ENCODE assay signal across 16 cellular contexts in genomic region chr20:37846573-37846972, GRCh38. TPM values are rescaled to one million over a fixed set of nuclear protein-coding genes. Genes with fewer than 3 reads are reported as not detected.
A peak's percentile ranks its signal among the peaks of the same experiment; 100 is the strongest.
DNase-seq lines count a peak whose midpoint lies in the region; ATAC-seq and FAIRE-seq lines count a peak whose summit lies in the region.
"Had no signal": no experiment of that assay in that cellular context is flagged by ENCODE, and none has a peak within 500 bp of the region (broad histone marks: within the 10 kb centered on the region; RNA-seq: fewer than 3 reads in every experiment).

No MANE protein-coding gene starts in this region.

- no peak for FAIRE-seq in RCC 7860 (lab: Jason Lieb, UNC)
- FAIRE-seq: endothelial cell of umbilical vein had no signal

- DNase-seq in ELF-1 (ENCODE audit: low read depth, low spot score) (peak; percentile 77), NCI-H1436 (lab: John Stamatoyannopoulos, UW) (peak; percentile 47), NCI-H774 (lab: John Stamatoyannopoulos, UW) (peak; percentile 4), islet precursor cell (peak; percentile 79), nucleus accumbens (lab: John Stamatoyannopoulos, UW) (no peak), dermis blood vessel endothelial cell (no peak), RCC 7860 (ENCODE audit: low spot score) (no peak)
- DNase-seq: BE2C; caudate nucleus; gastrocnemius medialis; HFFc6; stimulated activated CD4-positive, alpha-beta T cell treated with anti-CD3 and anti-CD28 coated beads, Interleukin-1b, Interleukin-23, amount 100 ng/mL, for 48 hours; thyroid gland had no signal

- no peak for ATAC-seq in GM18909 (IDR thresholded peaks at IDR 0.05; ENCODE audit: poor library complexity, unreplicated experiment)
- ATAC-seq: activated naive CD4-positive, alpha-beta T cell treated with anti-CD3 and anti-CD28 coated beads, Interleukin-2, amount 50 U/mL, for 72 hours; gastrocnemius medialis had no signal

RNA-seq across cellular contexts. Expression of gene VSTM2L, which starts 56.4 kb away (rescaled TPM):
- 0.51 TPM in 1 of 2 replicates, not detected in the other for total RNA-seq in dermis blood vessel endothelial cell
- total RNA-seq: endothelial cell of umbilical vein had no signal

Comparison
In these comparisons a context has a peak if more than half of its experiments do, and no peak if none do; other contexts are left out.
1. DNase-seq: peak in ELF-1 (single experiment), NCI-H1436 (single experiment), NCI-H774 (single experiment) and islet precursor cell (single experiment); none in nucleus accumbens (0 of 56), dermis blood vessel endothelial cell (single experiment) and RCC 7860 (single experiment).